ENCODE assay signal across 8 cellular contexts in genomic region chr19:18590273-18591272, GRCh38. TPM values are rescaled to one million over a fixed set of nuclear protein-coding genes. Genes with fewer than 3 reads are reported as not detected.
DNase-seq lines count a peak whose midpoint lies in the region; ATAC-seq and TF ChIP-seq lines count a peak whose summit lies in the region.

No MANE protein-coding gene starts in this region.

- H3K27me3 ChIP-seq in HCT116 (ENCODE audit: insufficient read depth, low read length) = no peaks in the 10 kb centered on the region
- H3K27me3 ChIP-seq in SK-N-SH (ENCODE audit: insufficient read depth) = no peaks in the 10 kb centered on the region
- no peaks in the 10 kb centered on the region for H3K27me3 ChIP-seq in body of pancreas

- intact Hi-C loops in HCT116 (cut with micrococcal nuclease) (loop anchor here (1.0 to 5.0 kb wide), 5 partner anchors 33 to 256 kb away; partner anchors contain the start of genes KLHL26 and KXD1), body of pancreas (cut with DNase I) (no loop called here)

- H3K27ac ChIP-seq in HCT116 (ENCODE audit: low read depth, low read length) (peak overlapping the region; percentile 100), SK-N-SH (ENCODE audit: low read depth in 2 of 2, low read length in 1 of 2) (peak overlapping the region; percentile 69 to 94), body of pancreas (no peak overlapping the region)

- 0 out of 4 replicates have a peak, but pooled peaks of 1 of the 2 experiments have one; percentile 30 for TF ChIP-seq EP300 in SK-N-SH (IDR thresholded peaks at IDR 0.05; ENCODE audit: borderline replicate concordance in 1 of 2, low read depth in 1 of 2, low read length in 1 of 2)

- H3K9me2 ChIP-seq in HCT116 (ENCODE audit: insufficient read depth) (no peaks in the 10 kb centered on the region), SK-N-SH (no peaks in the 10 kb centered on the region)

- H3K79me2 ChIP-seq in HCT116 (ENCODE audit: insufficient read depth, low read length) (peaks cover 13% of the 10 kb centered on the region; the same call in 1 of the 2 replicates), SK-N-SH (ENCODE audit: insufficient read depth) (peaks cover 10% of the 10 kb centered on the region; the same call in 1 of the 2 replicates)

- H3K36me3 Mint-ChIP-seq in osteocyte (ENCODE audit: unreplicated experiment) = peaks cover 1% of the 10 kb centered on the region

- TF ChIP-seq RAD21 in HCT116 (IDR thresholded peaks at IDR 0.05; ENCODE audit: low read depth) (peak; percentile 67), SK-N-SH (IDR thresholded peaks at IDR 0.05; ENCODE audit: low read length) (peak; percentile 65)

- H3K27ac Mint-ChIP-seq in osteocyte (ENCODE audit: unreplicated experiment) = peak overlapping the region; percentile 74

- no peaks in the 10 kb centered on the region for H3K9me3 Mint-ChIP-seq in osteocyte (ENCODE audit: unreplicated experiment)

- 20% methylated on average over 31 of the region's 40 CpGs for WGBS in SK-N-SH (ENCODE audit: low lambda C conversion rate)
- WGBS in body of pancreas, 2 donors = 84 to 88% methylated on average over 39 of the region's 40 CpGs

- TF ChIP-seq CTCF in AG10803 (conservative IDR thresholded peaks at IDR 0.05; ENCODE audit: low read length) (peak; percentile 19; the same call in 1 of the 2 replicates), HCT116 (IDR thresholded peaks at IDR 0.05 in 2 of 3, conservative IDR thresholded peaks at IDR 0.05 in 1 of 3; ENCODE audit: borderline replicate concordance in 1 of 3, insufficient read depth in 1 of 3, low read depth in 2 of 3, low read length in 2 of 3) (peak; percentile 77 to 95 (median 81)), SK-N-SH (IDR thresholded peaks at IDR 0.05) (peak; percentile 70), osteocyte (IDR thresholded peaks at IDR 0.05) (peak; percentile 58), body of pancreas (IDR thresholded peaks at IDR 0.05) (no peak)

- POLR2A ChIA-PET in HCT116 (lab: Charles Lee) = interaction anchor here (0.7 to 4.3 kb wide), 7 partner anchors 10 to 328 kb away, joined by 3 to 23 read pairs (median 3); partner anchors contain the start of genes COPE, DDX49 and UBA52
- POLR2A ChIA-PET in SK-N-SH (lab: Yijun Ruan, JAX) = interaction anchor here (0.6 to 2.5 kb wide), 6 partner anchors 19 to 328 kb away, joined by 3 to 20 read pairs (median 6); partner anchors contain the start of genes COPE, DDX49, TMEM59L and UBA52

- peaks cover 26% of the 10 kb centered on the region for H3F3A ChIP-seq in SK-N-SH (replicated peaks; ENCODE audit: insufficient read depth)

- H3K4me1 ChIP-seq in HCT116 (ENCODE audit: control insufficient read depth in 1 of 2, insufficient read depth in 2 of 2, low read length in 2 of 2) (peaks cover 19 to 45% of the 10 kb centered on the region in 2 experiments), SK-N-SH (ENCODE audit: control insufficient read depth in 1 of 2, insufficient read depth in 2 of 2, low read depth in 1 of 2, low read length in 1 of 2) (peaks cover 6 to 29% of the 10 kb centered on the region in 2 experiments; a peak in 2 of 4 replicates), body of pancreas (peaks cover 29% of the 10 kb centered on the region)

- H3K4me3 Mint-ChIP-seq in osteocyte (ENCODE audit: unreplicated experiment) = peak overlapping the region; percentile 79

- DNase-seq in AG10803 (ENCODE audit: low read depth) = peak; percentile 18
- DNase-seq in HCT116 (ENCODE audit: low read depth, low spot score) = peak; percentile 96
- peak; percentile 89 for DNase-seq in SK-N-SH
- peak; percentile 89 for DNase-seq in fibroblast of gingiva (ENCODE audit: low read depth)
- peak; percentile 91 for DNase-seq in osteocyte (ENCODE audit: extremely low spot score, unreplicated experiment)
- DNase-seq in body of pancreas = no peak
- DNase-seq in OCI-M2 (lab: John Stamatoyannopoulos, UW; ENCODE audit: unreplicated experiment) = no peak

- TF ChIP-seq POLR2A in HCT116 (IDR thresholded peaks at IDR 0.05; ENCODE audit: borderline replicate concordance, extremely low read depth, insufficient read depth, insufficient read length) = peak; percentile 19
- no peak for TF ChIP-seq POLR2A in body of pancreas (IDR thresholded peaks at IDR 0.05)

- TSS peak; percentile 73 for BruUV-seq in HCT116 (replicated peaks; lab: Mats Ljungman, UMichigan)

- H3K4me3 ChIP-seq in AG10803 (ENCODE audit: low read length) (no peak overlapping the region; the same call in 1 of the 2 replicates), HCT116 (replicated peaks in 1 of 2; ENCODE audit: low read depth in 1 of 2, low read length in 2 of 2) (peak overlapping the region; percentile 67 to 89), SK-N-SH (ENCODE audit: low read depth in 2 of 2, low read length in 1 of 2) (peak overlapping the region; percentile 83 to 89), body of pancreas (no peak overlapping the region)

- no peaks in the 10 kb centered on the region for H4K20me1 ChIP-seq in HCT116 (ENCODE audit: insufficient read depth)
- H4K20me1 ChIP-seq in SK-N-SH (ENCODE audit: insufficient read depth) = no peaks in the 10 kb centered on the region

- H3K4me2 ChIP-seq in HCT116 (ENCODE audit: low read length) = peak overlapping the region; percentile 88
- H3K4me2 ChIP-seq in SK-N-SH = peak overlapping the region; percentile 92

- ATAC-seq in HCT116 (peak; percentile 71), body of pancreas (no peak), GM21360 (IDR thresholded peaks at IDR 0.05; ENCODE audit: unreplicated experiment) (no peak)

- H3K27me3 Mint-ChIP-seq in osteocyte (ENCODE audit: unreplicated experiment) = no peaks in the 10 kb centered on the region

- H3K36me3 ChIP-seq in HCT116 (ENCODE audit: control insufficient read depth in 1 of 2, insufficient read depth in 2 of 2, low read length in 2 of 2) (0 out of 4 replicates have a peak, but pooled peaks cover 0 to 4% of the 10 kb centered on the region in 2 experiments), SK-N-SH (replicated peaks in 1 of 2; ENCODE audit: control insufficient read depth in 1 of 2, insufficient read depth in 2 of 2, low read length in 1 of 2) (no peaks in the 10 kb centered on the region), body of pancreas (replicated peaks in 1 of 2; ENCODE audit: insufficient read depth in 1 of 2, low read depth in 2 of 2) (no peaks in the 10 kb centered on the region)

- peaks cover 23% of the 10 kb centered on the region for H3K4me1 Mint-ChIP-seq in osteocyte (ENCODE audit: unreplicated experiment)

- CTCF ChIA-PET in HCT116 (lab: Charles Lee) = interaction anchor here (0.7 to 7.5 kb wide), 7 partner anchors 17 to 396 kb away, joined by 3 to 39 read pairs (median 3); partner anchors contain the start of gene UBA52
- CTCF ChIA-PET in SK-N-SH (lab: Yijun Ruan, JAX) = interaction anchor here (0.6 to 10.5 kb wide), 50 partner anchors 8 to 396 kb away, joined by 3 to 234 read pairs (median 5); partner anchors contain the start of genes CERS1, CRLF1, ELL and KXD1

- H2AFZ ChIP-seq in HCT116 (ENCODE audit: low read depth, low read length, poor library complexity, severe bottlenecking) (no peak overlapping the region), SK-N-SH (ENCODE audit: low read depth) (no peak overlapping the region)

- no peaks in the 10 kb centered on the region for H3K9me3 ChIP-seq in HCT116 (ENCODE audit: control insufficient read depth in 1 of 2, insufficient read depth in 1 of 2, low read depth in 1 of 2, low read length in 2 of 2)
- H3K9me3 ChIP-seq in SK-N-SH = no peaks in the 10 kb centered on the region
- no peaks in the 10 kb centered on the region for H3K9me3 ChIP-seq in body of pancreas

- RAD21 ChIA-PET in HCT116 (lab: Charles Lee; ENCODE audit: low non-redundant PET in 1 of 2, low total read pairs in 2 of 2, uncharacterized antibody in 2 of 2, unreplicated experiment in 2 of 2) = interaction anchor here in 1 of 2 experiments (0.7 kb wide), 2 partner anchors 90 to 273 kb away, joined by 3 to 4 read pairs; no protein-coding TSS in a partner anchor

- H3K9ac ChIP-seq in HCT116 (ENCODE audit: low read length) (peak overlapping the region; percentile 97), SK-N-SH (peak overlapping the region; percentile 79)

TF ChIP-seq in HCT116, 20 proteins besides CTCF, POLR2A, EP300 and RAD21 (continues in another document):
- TF ChIP-seq ZNF274 (IDR thresholded peaks at IDR 0.05; ENCODE audit: low read depth, low read length) (no peak), ZFX (IDR thresholded peaks at IDR 0.05) (peak; percentile 37; the same call in 1 of the 2 replicates)

TF ChIP-seq in SK-N-SH, 30 proteins besides CTCF, POLR2A, EP300 and RAD21 (continues in another document):
- TF ChIP-seq MXI1 (IDR thresholded peaks at IDR 0.05; ENCODE audit: low read depth, low read length) = peak; percentile 71

RNA-seq across cellular contexts. Expression of gene REX1BD, which starts 2.0 kb away (rescaled TPM):
- total RNA-seq in HCT116 (2021; ENCODE audit: unreplicated experiment) (97.1 TPM), osteocyte (55.7 and 59.4 TPM in 2 replicates), body of pancreas (100 to 1,000 TPM; 146 to 214 TPM)
- polyA plus RNA-seq in HCT116 (2012) = 107 and 110 TPM in 2 replicates
- polyA plus RNA-seq in SK-N-SH (2012; rRNA removed) = 109 and 159 TPM in 2 replicates
- 85.3 and 102 TPM in 2 replicates for polyA plus RNA-seq in SK-N-SH (2012; cell fraction: cytosol; rRNA removed)
- polyA plus RNA-seq in SK-N-SH (2012; cell fraction: nucleus; rRNA removed) = 472 and 877 TPM in 2 replicates

RNA-seq across cellular contexts. Expression of gene CRLF1, which starts 16.0 kb away (rescaled TPM):
- 43.0 TPM for total RNA-seq in HCT116 (2021; ENCODE audit: unreplicated experiment)
- polyA plus RNA-seq in HCT116 (2012) = 60.6 and 80.0 TPM in 2 replicates
- 0.71 and 0.84 TPM in 2 replicates for polyA plus RNA-seq in SK-N-SH (2012; rRNA removed)
- polyA plus RNA-seq in SK-N-SH (2012; cell fraction: cytosol; rRNA removed) = 0.77 and 1.1 TPM in 2 replicates
- polyA plus RNA-seq in SK-N-SH (2012; cell fraction: nucleus; rRNA removed) = 1.9 TPM in 2 replicates
- 17.0 and 18.7 TPM in 2 replicates for total RNA-seq in osteocyte
- 10 to 100 TPM; 23.3 to 40.2 TPM for total RNA-seq in body of pancreas

RNA-seq across cellular contexts. Expression of gene UBA52, which starts 18.9 kb away (rescaled TPM):
- total RNA-seq in HCT116 (2021; ENCODE audit: unreplicated experiment) (1,743 TPM), osteocyte (1,032 and 1,081 TPM in 2 replicates), body of pancreas (100 to 1,000 TPM; 242 to 358 TPM)
- 3,327 and 3,735 TPM in 2 replicates for polyA plus RNA-seq in HCT116 (2012)
- polyA plus RNA-seq in SK-N-SH (2012; rRNA removed) = 2,690 and 3,026 TPM in 2 replicates
- polyA plus RNA-seq in SK-N-SH (2012; cell fraction: cytosol; rRNA removed) = 2,274 and 2,526 TPM in 2 replicates
- 940 and 1,966 TPM in 2 replicates for polyA plus RNA-seq in SK-N-SH (2012; cell fraction: nucleus; rRNA removed)

RNA-seq across cellular contexts. Expression of gene TMEM59L, which starts 22.1 kb away (rescaled TPM):
- total RNA-seq in HCT116 (2021; ENCODE audit: unreplicated experiment) (14.3 TPM), osteocyte (4.7 and 5.9 TPM in 2 replicates), body of pancreas (1 to 10 TPM in 1 of 2 donors, under 1 TPM in 1; 0.66 to 2.1 TPM)
- 21.3 and 22.7 TPM in 2 replicates for polyA plus RNA-seq in HCT116 (2012)
- 5.8 and 9.6 TPM in 2 replicates for polyA plus RNA-seq in SK-N-SH (2012; rRNA removed)
- 4.5 and 7.3 TPM in 2 replicates for polyA plus RNA-seq in SK-N-SH (2012; cell fraction: cytosol; rRNA removed)
- polyA plus RNA-seq in SK-N-SH (2012; cell fraction: nucleus; rRNA removed) = 44.4 and 61.6 TPM in 2 replicates

RNA-seq across cellular contexts. Expression of gene KXD1, which starts 32.9 kb away (rescaled TPM):
- total RNA-seq in HCT116 (2021; ENCODE audit: unreplicated experiment) (139 TPM), osteocyte (66.5 and 70.6 TPM in 2 replicates), body of pancreas (10 to 100 TPM; 62.6 to 71.1 TPM)
- polyA plus RNA-seq in HCT116 (2012) = 212 and 220 TPM in 2 replicates
- polyA plus RNA-seq in SK-N-SH (2012; rRNA removed) = 151 and 165 TPM in 2 replicates
- polyA plus RNA-seq in SK-N-SH (2012; cell fraction: cytosol; rRNA removed) = 73.1 and 118 TPM in 2 replicates
- 148 TPM in 2 replicates for polyA plus RNA-seq in SK-N-SH (2012; cell fraction: nucleus; rRNA removed)

Comparison
In these comparisons a context has a peak if more than half of its experiments do, and no peak if none do; other contexts are left out.
1. DNase-seq: peak in AG10803 (single experiment), HCT116 (single experiment), SK-N-SH (single experiment), fibroblast of gingiva (single experiment) and osteocyte (single experiment); none in body of pancreas (0 of 4) and OCI-M2 (single experiment).
2. H3K4me3 ChIP-seq: peak in HCT116 (2 of 2) and SK-N-SH (2 of 2); none in AG10803 (single experiment) and body of pancreas (0 of 2).
3. CTCF ChIP-seq: peak in AG10803 (single experiment), HCT116 (3 of 3), SK-N-SH (single experiment) and osteocyte (single experiment); none in body of pancreas (0 of 7).
4. H3K27ac ChIP-seq: peak in HCT116 (single experiment) and SK-N-SH (2 of 2); none in body of pancreas (0 of 4).